In genomic region chr7:77416621-77417371, GRCh38 we compare ENCODE assay signal across 8 cellular contexts. TPM values are rescaled to one million over a fixed set of nuclear protein-coding genes. Genes with fewer than 3 reads are reported as not detected.
DNase-seq lines count a peak whose midpoint lies in the region; ATAC-seq and TF ChIP-seq lines count a peak whose summit lies in the region.

No MANE protein-coding gene starts in this region.

- H3K4me3 ChIP-seq in PC-3 (ENCODE audit: low read length) (peak overlapping the region; percentile 78), esophagus (ENCODE audit: low read depth in 1 of 2, low read length in 2 of 2) (peak overlapping the region; percentile 71 to 79)

- H3F3A ChIP-seq in PC-3 (ENCODE audit: low read length, unreplicated experiment) = no peaks in the 10 kb centered on the region

- H3K27me3 ChIP-seq in PC-3 (ENCODE audit: low read length) (no peaks in the 10 kb centered on the region), esophagus (ENCODE audit: control insufficient read depth in 1 of 2, insufficient read depth in 2 of 2, low read length in 2 of 2) (no peaks in the 10 kb centered on the region)

- peak overlapping the region; percentile 79 for H3K9ac ChIP-seq in PC-3 (ENCODE audit: low read length)

- peak; percentile 26 for ATAC-seq in GM21529 (IDR thresholded peaks at IDR 0.05; ENCODE audit: unreplicated experiment)
- no peak; the same call in 1 of the 2 replicates for ATAC-seq in PC-3
- no peak for ATAC-seq in HG03571 (IDR thresholded peaks at IDR 0.05; ENCODE audit: unreplicated experiment)

- H3K27ac ChIP-seq in PC-3 (ENCODE audit: low read length) = peak overlapping the region; percentile 65
- H3K27ac ChIP-seq in esophagus (ENCODE audit: low read depth in 2 of 2, low read length in 1 of 2) = peak overlapping the region; percentile 85 to 87

- POLR2A ChIA-PET in PC-3 (lab: Charles Lee; ENCODE audit: unreplicated experiment) = interaction anchor here (0.6 kb wide), 2 partner anchors 82 to 336 kb away, joined by 4 to 7 read pairs; no protein-coding TSS in a partner anchor

- H2AFZ ChIP-seq in PC-3 (ENCODE audit: low read length) = peak overlapping the region; percentile 72

- H3K4me1 ChIP-seq in PC-3 (ENCODE audit: insufficient read depth, low read length) (peaks cover 55% of the 10 kb centered on the region), esophagus (ENCODE audit: control insufficient read depth in 2 of 2, insufficient read depth in 2 of 2, low read length in 1 of 2) (peaks cover 0 to 6% of the 10 kb centered on the region in 2 donors)

- H3K4me1 Mint-ChIP-seq in CD14-positive monocyte (peaks cover 55% of the 10 kb centered on the region), osteocyte (ENCODE audit: unreplicated experiment) (peaks cover 20% of the 10 kb centered on the region)

- H3K9me2 ChIP-seq in PC-3 (replicated peaks; ENCODE audit: low read length) = no peaks in the 10 kb centered on the region

- 44 to 49% methylated on average over 20 of the region's 20 CpGs for WGBS in esophagus, 2 donors

- no peaks in the 10 kb centered on the region for H3K27me3 Mint-ChIP-seq in CD14-positive monocyte (ENCODE audit: low read depth in 3 of 3)
- H3K27me3 Mint-ChIP-seq in osteocyte (ENCODE audit: unreplicated experiment) = peaks cover 2% of the 10 kb centered on the region

- no peaks in the 10 kb centered on the region for H3K9me3 ChIP-seq in PC-3 (ENCODE audit: low read length)
- H3K9me3 ChIP-seq in esophagus (ENCODE audit: control insufficient read depth in 2 of 2, insufficient read depth in 1 of 2, low read depth in 1 of 2, low read length in 1 of 2) = no peaks in the 10 kb centered on the region

- H4K20me1 ChIP-seq in PC-3 (ENCODE audit: low read length) = no peaks in the 10 kb centered on the region

- peak overlapping the region; percentile 92 for H3K4me2 ChIP-seq in PC-3 (ENCODE audit: low read length)

- H3K79me2 ChIP-seq in PC-3 (ENCODE audit: low read length) = peaks cover 14% of the 10 kb centered on the region

- peak overlapping the region; percentile 77 to 97 (median 88) for H3K27ac Mint-ChIP-seq in CD14-positive monocyte
- no peak overlapping the region for H3K27ac Mint-ChIP-seq in osteocyte (ENCODE audit: unreplicated experiment)

- CTCF ChIA-PET in PC-3 (lab: Charles Lee) = interaction anchor here (0.6 to 0.8 kb wide), 2 partner anchors 41 to 120 kb away, joined by 4 read pairs; partner anchors contain the start of gene PTPN12

- peak overlapping the region; percentile 72 to 77 for H3K4me3 Mint-ChIP-seq in CD14-positive monocyte
- peak overlapping the region; percentile 50 for H3K4me3 Mint-ChIP-seq in osteocyte (ENCODE audit: unreplicated experiment)

- peaks cover 0 to under 1% of the 10 kb centered on the region in 2 donors for H3K36me3 Mint-ChIP-seq in CD14-positive monocyte
- H3K36me3 Mint-ChIP-seq in osteocyte (ENCODE audit: unreplicated experiment) = no peaks in the 10 kb centered on the region

- H3K36me3 ChIP-seq in PC-3 (ENCODE audit: low read depth, low read length) = no peaks in the 10 kb centered on the region
- H3K36me3 ChIP-seq in esophagus (ENCODE audit: control insufficient read depth in 2 of 2, insufficient read depth in 2 of 2, low read length in 1 of 2) = no peaks in the 10 kb centered on the region

- H3K9me3 Mint-ChIP-seq in CD14-positive monocyte (peaks cover 0 to 2% (median 0%) of the 10 kb centered on the region in 7 donors), osteocyte (ENCODE audit: unreplicated experiment) (no peaks in the 10 kb centered on the region)

- TSS peak; percentile 45 for BruUV-seq in PC-3 (replicated peaks; lab: Mats Ljungman, UMichigan)

- intact Hi-C loops in CD14-positive monocyte (cut with micrococcal nuclease) = loop anchor here (5.0 to 10.0 kb wide), 3 partner anchors 34 to 158 kb away; partner anchors contain the start of gene PTPN12 (in 1 of the 2)
- intact Hi-C loops in PC-3 (cut with micrococcal nuclease) = no loop called here

- no peak for DNase-seq in CD14-positive monocyte (ENCODE audit: low spot score)
- DNase-seq in PC-3 = no peak
- no peak for DNase-seq in osteocyte (ENCODE audit: extremely low spot score, unreplicated experiment)
- no peak for DNase-seq in NCI-H128 (lab: John Stamatoyannopoulos, UW; ENCODE audit: unreplicated experiment)
- DNase-seq in NCI-H146 (lab: John Stamatoyannopoulos, UW) = no peak

- no peak for TF ChIP-seq CTCF in CD14-positive monocyte (IDR thresholded peaks at IDR 0.05)
- TF ChIP-seq CTCF in PC-3 (conservative IDR thresholded peaks at IDR 0.05; ENCODE audit: low read depth, low read length) = peak; percentile 27; the same call in 1 of the 2 replicates
- TF ChIP-seq CTCF in osteocyte (IDR thresholded peaks at IDR 0.05) = no peak

RNA-seq across cellular contexts. Expression of gene GSAP, which starts 0.6 kb away (rescaled TPM):
- 10 to 100 TPM; 19.1 to 35.6 TPM for polyA plus RNA-seq in CD14-positive monocyte
- 2.5 and 6.5 TPM in 2 replicates for total RNA-seq in PC-3 (2014; rRNA removed)
- 10 to 100 TPM in 1 of 2 donors, 1 to 10 TPM in 1; 4.4 to 13.8 TPM for polyA plus RNA-seq in esophagus
- total RNA-seq in osteocyte = 0.83 and 0.84 TPM in 2 replicates
